8 cellular contexts compared by ENCODE assay signal in genomic region chr15:42919794-42920280, GRCh38. TPM values are rescaled to one million over a fixed set of nuclear protein-coding genes. Genes with fewer than 3 reads are reported as not detected.
DNase-seq lines count a peak whose midpoint lies in the region; ATAC-seq and TF ChIP-seq lines count a peak whose summit lies in the region.

No MANE protein-coding gene starts in this region.

- peak overlapping the region; percentile 58 for H3K9ac ChIP-seq in smooth muscle cell (ENCODE audit: low read depth)

- H3K4me3 ChIP-seq in RWPE2 (ENCODE audit: severe bottlenecking) = peak overlapping the region; percentile 90
- peak overlapping the region; percentile 82 to 99 (median 98) for H3K4me3 ChIP-seq in breast epithelium
- peak overlapping the region; percentile 89 for H3K4me3 ChIP-seq in smooth muscle cell

- H4K20me1 ChIP-seq in smooth muscle cell (ENCODE audit: low read depth) = peaks cover 38% of the 10 kb centered on the region

- peak overlapping the region; percentile 94 for H3K4me2 ChIP-seq in smooth muscle cell

- H3K79me2 ChIP-seq in smooth muscle cell (ENCODE audit: low read depth) = peaks cover 39% of the 10 kb centered on the region

- H3K27me3 ChIP-seq in RWPE2 (ENCODE audit: insufficient read depth, poor library complexity, severe bottlenecking) = no peaks in the 10 kb centered on the region
- H3K27me3 ChIP-seq in breast epithelium = no peaks in the 10 kb centered on the region
- no peaks in the 10 kb centered on the region for H3K27me3 ChIP-seq in smooth muscle cell (ENCODE audit: low read depth)

- H3K36me3 ChIP-seq in RWPE2 (ENCODE audit: low read depth) (peaks cover 5% of the 10 kb centered on the region), breast epithelium (no peaks in the 10 kb centered on the region), smooth muscle cell (ENCODE audit: low read depth) (no peaks in the 10 kb centered on the region)

- H3K9me3 ChIP-seq in RWPE2 (ENCODE audit: severe bottlenecking) (no peaks in the 10 kb centered on the region), breast epithelium (no peaks in the 10 kb centered on the region), smooth muscle cell (replicated peaks; ENCODE audit: low read depth) (no peaks in the 10 kb centered on the region)

- TF ChIP-seq POLR2A in breast epithelium (IDR thresholded peaks at IDR 0.05) = no peak

- TF ChIP-seq CTCF in RWPE2 (IDR thresholded peaks at IDR 0.05; ENCODE audit: poor library complexity, severe bottlenecking) (no peak), breast epithelium (IDR thresholded peaks at IDR 0.05) (no peak), smooth muscle cell (IDR thresholded peaks at IDR 0.05; ENCODE audit: borderline replicate concordance, insufficient read depth, poor library complexity, severe bottlenecking) (no peak)

- 3% methylated on average over 20 of the region's 20 CpGs for WGBS in smooth muscle cell (ENCODE audit: low lambda C conversion rate)

- DNase-seq in CD1c-positive myeloid dendritic cell (ENCODE audit: extremely low spot score) (peak; percentile 65), RWPE2 (ENCODE audit: low spot score) (no peak), breast epithelium (ENCODE audit: low spot score in 2 of 2) (peak in 1 of 2 donors; percentile 23), iris pigment epithelial cell (ENCODE audit: low read depth) (peak; percentile 46), smooth muscle cell (lab: John Stamatoyannopoulos, UW; ENCODE audit: unreplicated experiment) (no peak)

- H3K27ac ChIP-seq in RWPE2 (ENCODE audit: poor library complexity, severe bottlenecking) (peak overlapping the region; percentile 55), breast epithelium (peak overlapping the region; percentile 90 to 94), smooth muscle cell (ENCODE audit: low read depth) (peak overlapping the region; percentile 55)

- H3K4me1 ChIP-seq in RWPE2 (ENCODE audit: insufficient read depth, poor library complexity, severe bottlenecking) = peaks cover 17% of the 10 kb centered on the region
- peaks cover 0 to 7% of the 10 kb centered on the region in 2 donors for H3K4me1 ChIP-seq in breast epithelium
- H3K4me1 ChIP-seq in smooth muscle cell (ENCODE audit: low read depth) = peaks cover 15% of the 10 kb centered on the region

- peak overlapping the region; percentile 97 for H2AFZ ChIP-seq in smooth muscle cell (ENCODE audit: low read depth)

- H3F3A ChIP-seq in smooth muscle cell (ENCODE audit: low read depth) = peaks cover 4% of the 10 kb centered on the region

- intact Hi-C loops in breast epithelium (cut with DNase I; ENCODE audit: low total_unique reads) = no loop called here

- peak; percentile 9 for ATAC-seq in HG02884 (IDR thresholded peaks at IDR 0.05; ENCODE audit: unreplicated experiment)
- peak; percentile 5; the same call in 1 of the 3 replicates for ATAC-seq in RWPE2 (ENCODE audit: low read depth)
- ATAC-seq in HG02970 (IDR thresholded peaks at IDR 0.05; ENCODE audit: low FRiP score, unreplicated experiment) = no peak
- ATAC-seq in GM18519 (IDR thresholded peaks at IDR 0.05; ENCODE audit: low FRiP score, unreplicated experiment) = no peak

RNA-seq across cellular contexts. Expression of gene TTBK2, which starts 0.7 kb away (rescaled TPM):
- total RNA-seq in breast epithelium (10 to 100 TPM; 15.7 to 21.8 (median 16.4) TPM), smooth muscle cell (10.3 and 11.1 TPM in 2 replicates)
- polyA plus RNA-seq in smooth muscle cell = 5.7 and 6.6 TPM in 2 replicates

Comparison
In these comparisons a context has a peak if more than half of its experiments do, and no peak if none do; other contexts are left out.
1. DNase-seq: peak in CD1c-positive myeloid dendritic cell (single experiment) and iris pigment epithelial cell (single experiment); none in RWPE2 (single experiment) and smooth muscle cell (single experiment).
2. ATAC-seq: peak in HG02884 (single experiment) and RWPE2 (single experiment); none in HG02970 (single experiment) and GM18519 (single experiment).
3. Peak in every context shown above with its lines, with median percentiles within 50 percentile points of each other: H3K27ac ChIP-seq and H3K4me3 ChIP-seq.